ENCODE assay signal across 1 cellular context in genomic region chr10:60896033-60896432, GRCh38.
TF ChIP-seq lines count a peak whose summit lies in the region.

No MANE protein-coding gene starts in this region.

TF ChIP-seq in IMR-90, 13 proteins besides CTCF, POLR2A, EP300 and RAD21 (continued from another document):
- TF ChIP-seq USF2 (IDR thresholded peaks at IDR 0.05; ENCODE audit: low read depth, low read length) (no peak), ELK1 (IDR thresholded peaks at IDR 0.05; ENCODE audit: borderline replicate concordance, low read depth, low read length) (no peak)
